ENCODE assay signal across 21 cellular contexts in the genomic region with DNA sequence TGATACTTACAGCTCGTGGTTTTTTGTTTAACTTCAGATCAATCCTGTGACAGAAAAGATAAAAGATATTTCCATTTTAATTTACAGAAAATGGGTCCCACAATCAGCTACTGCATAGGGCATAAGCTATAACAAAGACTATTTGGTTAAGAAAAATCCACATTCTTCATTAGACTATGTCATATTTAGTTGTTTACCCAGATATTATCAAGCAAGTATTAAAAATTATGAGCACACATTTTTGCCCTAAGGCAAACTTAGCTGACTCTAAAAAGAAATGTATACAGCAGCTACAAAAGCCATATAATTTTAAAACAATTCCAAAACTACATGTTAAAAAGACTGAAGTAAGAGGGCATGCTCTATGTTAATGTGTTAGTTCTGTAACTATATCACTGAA.
"Had no signal": no experiment of that assay in that cellular context is flagged by ENCODE, and none has a peak within 500 bp of the region (broad histone marks: within the 10 kb centered on the region; RNA-seq: fewer than 3 reads in every experiment).

No MANE protein-coding gene starts in this region.

- H3K9me3 ChIP-seq: lower lobe of right lung, neutrophil, spleen, upper lobe of right lung had no signal

- H3K9me3 Mint-ChIP-seq: activated CD4-positive, alpha-beta T cell treated with anti-CD3 and anti-CD28 coated beads, Interleukin-2, amount 10 ng/mL, durations not matched to agents 7 days and 5 days; activated T-helper 1 cell treated with anti-CD3 and anti-CD28 coated beads, Interleukin-12 subunit alpha, Interleukin-12 subunit beta, Interleukin-2, Interleukin-4 antibody, amounts not matched to agents 30 ng/mL and 10 ng/mL and 1 ng/mL, durations not matched to agents 14 hours and 24 hours and 36 hours; natural killer cell; stimulated activated memory B cell treated with anti-CD40 and anti-IgM and Interleukin-4, amounts not matched to agents 10 μg/mL and 1 μg/mL and 100 μg/mL, for 72 hours had no signal

- H3K4me3 Mint-ChIP-seq: activated CD4-positive, alpha-beta T cell treated with anti-CD3 and anti-CD28 coated beads, Interleukin-2, amount 10 ng/mL, durations not matched to agents 7 days and 5 days; activated naive CD8-positive, alpha-beta T cell; activated T-helper 1 cell treated with anti-CD3 and anti-CD28 coated beads, Interleukin-12 subunit alpha, Interleukin-12 subunit beta, Interleukin-2, Interleukin-4 antibody, amounts not matched to agents 30 ng/mL and 10 ng/mL and 1 ng/mL, durations not matched to agents 14 hours and 24 hours and 36 hours; natural killer cell; stimulated activated memory B cell treated with anti-CD40 and anti-IgM and Interleukin-4, amounts not matched to agents 10 μg/mL and 1 μg/mL and 100 μg/mL, for 72 hours had no signal

- DNase-seq: activated CD4-positive, alpha-beta T cell treated with anti-CD3 and anti-CD28 coated beads, Interleukin-2, amount 10 ng/mL, durations not matched to agents 7 days and 5 days; activated CD4-positive, CD25-positive, alpha-beta regulatory T cell; activated CD8-positive, alpha-beta memory T cell treated with anti-CD3 and anti-CD28 coated beads, Interleukin-2, amount 50 U/mL, for 4 hours; activated gamma-delta T cell treated with Interleukin-2 at 50 U/mL for 16 hours; amniotic stem cell; foreskin keratinocyte; glutamatergic neuron; hippocampal formation; left colon; lower lobe of right lung; natural killer cell; retina; spleen; stimulated activated CD4-positive, alpha-beta T cell treated with anti-CD3 and anti-CD28 coated beads, Interleukin-4, amount 100 ng/mL, for 4 hours; T-helper 1 cell; T-helper 9 cell; upper lobe of right lung had no signal

- H3K36me3 Mint-ChIP-seq: activated naive CD8-positive, alpha-beta T cell had no signal

- ATAC-seq: foreskin keratinocyte; left colon; lower lobe of right lung; natural killer cell; stimulated activated memory B cell treated with anti-CD40 and anti-IgM and Interleukin-4, amounts not matched to agents 10 μg/mL and 1 μg/mL and 100 μg/mL, for 72 hours; upper lobe of right lung had no signal

- H3K4me1 ChIP-seq: foreskin keratinocyte had no signal

- H3K27ac Mint-ChIP-seq: activated CD4-positive, alpha-beta T cell treated with anti-CD3 and anti-CD28 coated beads, Interleukin-2, amount 10 ng/mL, durations not matched to agents 7 days and 5 days; activated T-helper 1 cell treated with anti-CD3 and anti-CD28 coated beads, Interleukin-12 subunit alpha, Interleukin-12 subunit beta, Interleukin-2, Interleukin-4 antibody, amounts not matched to agents 30 ng/mL and 10 ng/mL and 1 ng/mL, durations not matched to agents 14 hours and 24 hours and 36 hours; natural killer cell; stimulated activated memory B cell treated with anti-CD40 and anti-IgM and Interleukin-4, amounts not matched to agents 10 μg/mL and 1 μg/mL and 100 μg/mL, for 72 hours had no signal

- H3K4me3 ChIP-seq: lower lobe of right lung, spleen, upper lobe of right lung had no signal

- H3K27ac ChIP-seq: foreskin keratinocyte, lower lobe of right lung, neutrophil, spleen, upper lobe of right lung had no signal

- H3K27me3 ChIP-seq: foreskin keratinocyte, neutrophil, spleen, upper lobe of right lung had no signal

- H3K27me3 Mint-ChIP-seq: activated CD4-positive, alpha-beta T cell treated with anti-CD3 and anti-CD28 coated beads, Interleukin-2, amount 10 ng/mL, durations not matched to agents 7 days and 5 days; activated naive CD8-positive, alpha-beta T cell; stimulated activated memory B cell treated with anti-CD40 and anti-IgM and Interleukin-4, amounts not matched to agents 10 μg/mL and 1 μg/mL and 100 μg/mL, for 72 hours had no signal
